Comparison of ENCODE assay signal across 18 cellular contexts in the genomic region with DNA sequence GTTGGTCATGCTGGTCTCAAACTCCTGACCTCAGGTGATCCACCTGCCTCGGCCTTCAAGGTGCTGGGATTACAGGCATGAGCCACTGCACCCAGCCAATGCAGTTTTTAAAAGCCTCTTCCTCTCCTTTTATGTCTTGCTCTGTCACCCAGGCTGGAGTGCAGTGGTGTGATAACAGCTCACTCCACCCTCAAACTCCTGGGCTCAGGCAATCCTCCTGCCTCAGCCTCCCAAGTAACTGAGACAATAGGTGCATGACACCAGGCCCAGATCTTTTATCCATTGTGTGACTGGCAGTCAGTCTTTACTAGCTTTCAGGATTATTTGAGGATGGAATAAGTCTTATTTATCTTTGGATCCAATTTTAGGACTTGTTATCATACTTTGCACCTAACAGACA. TPM values are rescaled to one million over a fixed set of nuclear protein-coding genes. Genes with fewer than 3 reads are reported as not detected.
A peak's percentile ranks its signal among the peaks of the same experiment; 100 is the strongest.
DNase-seq lines count a peak whose midpoint lies in the region; ATAC-seq and TF ChIP-seq lines count a peak whose summit lies in the region.
"Had no signal": no experiment of that assay in that cellular context is flagged by ENCODE, and none has a peak within 500 bp of the region (broad histone marks: within the 10 kb centered on the region; RNA-seq: fewer than 3 reads in every experiment).

No MANE protein-coding gene starts in this region.

- intact Hi-C loops in activated CD4-positive, alpha-beta T cell treated with anti-CD3 and anti-CD28 coated beads, Interleukin-2, amount 10 ng/mL, durations not matched to agents 24 days and 14 days (cut with micrococcal nuclease), result no loop called here
- intact Hi-C loops in left cardiac atrium (cut with DNase I), result no loop called here

- no peaks in the 10 kb centered on the region for H4K20me1 ChIP-seq in neural progenitor cell (ENCODE audit: low read depth)
- H4K20me1 ChIP-seq: BLaER1 had no signal

- ATAC-seq in left cardiac atrium, result no peak
- ATAC-seq: CD8-positive, alpha-beta T cell; GM23338; HCT116 had no signal

- no peaks in the 10 kb centered on the region for H3K9me3 ChIP-seq in neural progenitor cell (ENCODE audit: low read depth)
- H3K9me3 ChIP-seq: BLaER1, Caco-2 had no signal

- no peaks in the 10 kb centered on the region for H3K36me3 ChIP-seq in neural progenitor cell

- H3K4me3 Mint-ChIP-seq in activated CD4-positive, alpha-beta T cell treated with anti-CD3 and anti-CD28 coated beads, Interleukin-2, amount 10 ng/mL, durations not matched to agents 24 days and 14 days, result no peak overlapping the region
- H3K4me3 Mint-ChIP-seq in neural progenitor cell, result no peak overlapping the region
- H3K4me3 Mint-ChIP-seq: B cell; CD4-positive, CD25-positive, alpha-beta regulatory T cell; CD8-positive, alpha-beta T cell; GM23338; H9 had no signal

- H3K9me3 Mint-ChIP-seq in activated CD4-positive, alpha-beta T cell treated with anti-CD3 and anti-CD28 coated beads, Interleukin-2, amount 10 ng/mL, durations not matched to agents 24 days and 14 days, result no peaks in the 10 kb centered on the region
- peaks cover 4% of the 10 kb centered on the region for H3K9me3 Mint-ChIP-seq in neural progenitor cell
- H3K9me3 Mint-ChIP-seq: CD4-positive, CD25-positive, alpha-beta regulatory T cell; CD8-positive, alpha-beta T cell; GM23338; H9 had no signal

- no peak for TF ChIP-seq POLR2A in erythroblast (IDR thresholded peaks at IDR 0.05; ENCODE audit: low read length)

- H3K27ac ChIP-seq in neural progenitor cell, result no peak overlapping the region
- H3K27ac ChIP-seq: 22Rv1, BLaER1, C4-2B had no signal

- H2AFZ ChIP-seq in neural progenitor cell (replicated peaks), result no peak overlapping the region
- H2AFZ ChIP-seq: GM23338 had no signal

- H3K27me3 ChIP-seq in neural progenitor cell, result no peaks in the 10 kb centered on the region
- H3K27me3 ChIP-seq: BLaER1 had no signal

- DNase-seq in activated CD4-positive, alpha-beta T cell treated with anti-CD3 and anti-CD28 coated beads, Interleukin-2, amount 10 ng/mL, durations not matched to agents 24 days and 14 days, result peak; percentile 32
- no peak for DNase-seq in activated CD4-positive, alpha-beta T cell treated with anti-CD3 and anti-CD28 coated beads for 48 hours
- peak; percentile 60 to 77 for DNase-seq in erythroblast (lab: John Stamatoyannopoulos, UW)
- DNase-seq in neural progenitor cell (ENCODE audit: low spot score), result no peak
- no peak for DNase-seq in left cardiac atrium
- DNase-seq in NCI-H2029 treated with DMSO at 0.1 percent for 48 hours (lab: John Stamatoyannopoulos, UW), result no peak
- DNase-seq: Caco-2; CD4-positive, CD25-positive, alpha-beta regulatory T cell; CD8-positive, alpha-beta T cell; DMS153; DND-41; H9 had no signal

- no peak for TF ChIP-seq CTCF in neural progenitor cell (IDR thresholded peaks at IDR 0.05)

- H3K4me2 ChIP-seq in neural progenitor cell, result no peak overlapping the region
- H3K4me2 ChIP-seq: BLaER1, GM23338 had no signal

- H3K4me1 ChIP-seq in neural progenitor cell, result no peaks in the 10 kb centered on the region
- H3K4me1 ChIP-seq: BLaER1, Caco-2 had no signal

- no peak overlapping the region for H3K4me3 ChIP-seq in neural progenitor cell
- H3K4me3 ChIP-seq: BLaER1, GM23338 had no signal

- H3K9ac ChIP-seq in neural progenitor cell, result no peak overlapping the region
- H3K9ac ChIP-seq: BLaER1 had no signal

- H3K27me3 Mint-ChIP-seq in activated CD4-positive, alpha-beta T cell treated with anti-CD3 and anti-CD28 coated beads, Interleukin-2, amount 10 ng/mL, durations not matched to agents 24 days and 14 days, result no peaks in the 10 kb centered on the region
- H3K27me3 Mint-ChIP-seq in neural progenitor cell (ENCODE audit: insufficient read depth, low read depth), result no peaks in the 10 kb centered on the region
- H3K27me3 Mint-ChIP-seq: B cell; CD4-positive, CD25-positive, alpha-beta regulatory T cell had no signal

- no peak overlapping the region for H3K27ac Mint-ChIP-seq in activated CD4-positive, alpha-beta T cell treated with anti-CD3 and anti-CD28 coated beads, Interleukin-2, amount 10 ng/mL, durations not matched to agents 24 days and 14 days
- H3K27ac Mint-ChIP-seq in neural progenitor cell, result peak overlapping the region; percentile 63
- H3K27ac Mint-ChIP-seq: B cell; CD8-positive, alpha-beta T cell; GM23338; H9 had no signal

- H3K36me3 Mint-ChIP-seq in activated CD4-positive, alpha-beta T cell treated with anti-CD3 and anti-CD28 coated beads, Interleukin-2, amount 10 ng/mL, durations not matched to agents 24 days and 14 days (ENCODE audit: low read depth), result peaks cover 40% of the 10 kb centered on the region
- peaks cover 19% of the 10 kb centered on the region for H3K36me3 Mint-ChIP-seq in neural progenitor cell

- no peaks in the 10 kb centered on the region for H3F3A ChIP-seq in neural progenitor cell (ENCODE audit: low read depth)

- H3K79me2 ChIP-seq in neural progenitor cell (ENCODE audit: low read depth), result no peaks in the 10 kb centered on the region

- H3K4me1 Mint-ChIP-seq in activated CD4-positive, alpha-beta T cell treated with anti-CD3 and anti-CD28 coated beads, Interleukin-2, amount 10 ng/mL, durations not matched to agents 24 days and 14 days, result peaks cover 3% of the 10 kb centered on the region
- no peaks in the 10 kb centered on the region for H3K4me1 Mint-ChIP-seq in neural progenitor cell
- H3K4me1 Mint-ChIP-seq: B cell, GM23338 had no signal

RNA-seq across cellular contexts. Expression of a gene that starts 13.2 kb away (rescaled TPM):
- 13.3 and 14.2 TPM in 2 replicates for total RNA-seq in activated CD4-positive, alpha-beta T cell treated with anti-CD3 and anti-CD28 coated beads, Interleukin-2, amount 10 ng/mL, durations not matched to agents 24 days and 14 days
- total RNA-seq in neural progenitor cell (ENCODE audit: low replicate concordance) (9.5 and 15.0 TPM in 2 replicates), left cardiac atrium (10 to 100 TPM in 1 of 2 donors, 1 to 10 TPM in 1; 9.1 to 10.4 TPM)

RNA-seq across cellular contexts. Expression of a gene that starts 29.3 kb away (rescaled TPM):
- 25.7 and 27.2 TPM in 2 replicates for total RNA-seq in activated CD4-positive, alpha-beta T cell treated with anti-CD3 and anti-CD28 coated beads, Interleukin-2, amount 10 ng/mL, durations not matched to agents 24 days and 14 days
- 46.4 and 83.8 TPM in 2 replicates for total RNA-seq in neural progenitor cell (ENCODE audit: low replicate concordance)
- 1 to 10 TPM; 1.6 to 2.2 TPM for total RNA-seq in left cardiac atrium

Comparison
In these comparisons a context has a peak if more than half of its experiments do, and no peak if none do; other contexts are left out.
1. DNase-seq: peak in activated CD4-positive, alpha-beta T cell treated with anti-CD3 and anti-CD28 coated beads, Interleukin-2, amount 10 ng/mL, durations not matched to agents 24 days and 14 days (single experiment) and erythroblast (2 of 2); none in activated CD4-positive, alpha-beta T cell treated with anti-CD3 and anti-CD28 coated beads for 48 hours (single experiment), neural progenitor cell (single experiment), left cardiac atrium (single experiment) and NCI-H2029 treated with DMSO at 0.1 percent for 48 hours (single experiment).